In the genomic region with DNA sequence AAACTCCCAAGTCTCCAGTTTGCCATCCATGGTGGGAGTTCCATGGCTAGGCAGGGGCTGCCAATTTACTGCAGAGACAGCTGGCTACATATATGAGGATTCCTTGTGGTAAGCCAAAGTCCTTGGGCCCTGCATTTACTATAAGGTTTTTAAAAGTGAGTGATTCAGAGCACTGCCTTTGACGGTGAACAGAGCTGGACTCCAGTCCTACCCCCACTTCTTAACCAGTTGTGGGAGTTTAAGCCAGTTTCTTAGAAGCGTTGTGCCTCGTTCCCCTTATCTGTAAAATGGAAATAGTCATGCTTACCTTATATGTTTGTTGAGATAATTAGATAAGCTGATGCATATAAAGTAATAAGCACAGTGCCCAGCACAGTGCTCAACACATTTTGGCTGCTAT, we compare ENCODE assay signal across 24 cellular contexts.
DNase-seq lines count a peak whose midpoint lies in the region; ATAC-seq and TF ChIP-seq lines count a peak whose summit lies in the region.
"Had no signal": no experiment of that assay in that cellular context is flagged by ENCODE, and none has a peak within 500 bp of the region (broad histone marks: within the 10 kb centered on the region; RNA-seq: fewer than 3 reads in every experiment).

No MANE protein-coding gene starts in this region.

- ATAC-seq in activated CD8-positive, alpha-beta memory T cell treated with anti-CD3 and anti-CD28 coated beads, Interleukin-2, amount 10 ng/mL, durations not matched to agents 7 days and 5 days = no peak
- ATAC-seq: A549, GM12878 had no signal

- H3K9me2 ChIP-seq in GM23248 (ENCODE audit: insufficient read depth) = no peaks in the 10 kb centered on the region

- peak overlapping the region; percentile 34; the same call in 1 of the 2 replicates for H2AFZ ChIP-seq in GM23248

- CTCF ChIA-PET in activated CD8-positive, alpha-beta memory T cell treated with anti-CD3 and anti-CD28 coated beads, Interleukin-2, amount 10 ng/mL, durations not matched to agents 7 days and 5 days (lab: Charles Lee) = interaction anchor here (1.5 to 1.6 kb wide), 2 partner anchors 65 to 420 kb away, joined by 4 to 5 read pairs; partner anchors contain the start of gene LRIG2

- no peaks in the 10 kb centered on the region for H3K9me3 Mint-ChIP-seq in neural crest cell
- no peaks in the 10 kb centered on the region for H3K9me3 Mint-ChIP-seq in activated CD8-positive, alpha-beta memory T cell treated with anti-CD3 and anti-CD28 coated beads, Interleukin-2, amount 10 ng/mL, durations not matched to agents 7 days and 5 days (ENCODE audit: low read depth)
- H3K9me3 Mint-ChIP-seq: CD4-positive, alpha-beta memory T cell; CD8-positive, alpha-beta memory T cell had no signal

- no peak overlapping the region for H3K4me2 ChIP-seq in GM23248 (ENCODE audit: unreplicated experiment)
- H3K4me2 ChIP-seq: A549; BLaER1 treated with 17β-estradiol and CSF1 and Interleukin-3, amounts not matched to agents 10 nM and 100 nM had no signal

- no peaks in the 10 kb centered on the region for H4K20me1 ChIP-seq in GM23248 (ENCODE audit: insufficient read depth)
- H4K20me1 ChIP-seq: BLaER1 treated with 17β-estradiol and CSF1 and Interleukin-3, amounts not matched to agents 10 nM and 100 nM had no signal

- no peak for TF ChIP-seq CTCF in neural crest cell (conservative IDR thresholded peaks at IDR 0.05)
- TF ChIP-seq CTCF in thyroid gland (IDR thresholded peaks at IDR 0.05) = no peak
- TF ChIP-seq CTCF in lower leg skin (IDR thresholded peaks at IDR 0.05) = no peak
- no peak for TF ChIP-seq CTCF in transverse colon (IDR thresholded peaks at IDR 0.05)

- H3K4me3 ChIP-seq in GM23248 (no peak overlapping the region), thyroid gland (replicated peaks in 1 of 3) (no peak overlapping the region), lower leg skin (ENCODE audit: low read depth, poor library complexity, severe bottlenecking) (no peak overlapping the region), transverse colon (no peak overlapping the region)
- H3K4me3 ChIP-seq: A549; BLaER1 treated with 17β-estradiol and CSF1 and Interleukin-3, amounts not matched to agents 10 nM and 100 nM; GM12878 had no signal

- in situ Hi-C loops in GM23248 (cut with MboI) (loop anchor here (25.0 kb wide), 1 partner anchor 800 kb away; the partner anchor contains the start of gene HIPK1), transverse colon (cut with MboI; ENCODE audit: low pct_ligation_motif_present in 1 of 4, low pct_unique_long_range_greater_than_20kb in 1 of 4, low sequenced_read_pairs in 3 of 4) (loop anchor here (10.0 to 25.0 kb wide), 4 partner anchors 250 to 675 kb away; partner anchors contain the start of genes MAGI3 (in 3 of the 4) and RSBN1 (in 1 of the 4))

- 58 to 77% methylated on average over 3 of the region's 3 CpGs for WGBS in GM23248 (ENCODE audit: low coverage in 1 of 2, low lambda C conversion rate in 2 of 2, missing lambda C conversion rate in 2 of 2), 2 experiments
- WGBS in thyroid gland, 2 donors = 79 to 84% methylated on average over 3 of the region's 3 CpGs
- 83 to 84% methylated on average over 3 of the region's 3 CpGs for WGBS in lower leg skin, 2 donors
- 82% methylated on average over 3 of the region's 3 CpGs; no CpG with 5 or more reads in 1 of the 2 donors for WGBS in transverse colon (ENCODE audit: low coverage in 1 of 2), 2 donors

- no peaks in the 10 kb centered on the region for H3K36me3 Mint-ChIP-seq in neural crest cell (ENCODE audit: low read depth)
- H3K36me3 Mint-ChIP-seq in activated CD8-positive, alpha-beta memory T cell treated with anti-CD3 and anti-CD28 coated beads, Interleukin-2, amount 10 ng/mL, durations not matched to agents 7 days and 5 days = peaks cover 9% of the 10 kb centered on the region

- H3K9ac ChIP-seq in GM23248 = no peak overlapping the region
- H3K9ac ChIP-seq: BLaER1 treated with 17β-estradiol and CSF1 and Interleukin-3, amounts not matched to agents 10 nM and 100 nM had no signal

- no peaks in the 10 kb centered on the region for H3K27me3 Mint-ChIP-seq in neural crest cell (ENCODE audit: low read depth)
- H3K27me3 Mint-ChIP-seq in activated CD8-positive, alpha-beta memory T cell treated with anti-CD3 and anti-CD28 coated beads, Interleukin-2, amount 10 ng/mL, durations not matched to agents 7 days and 5 days = no peaks in the 10 kb centered on the region
- H3K27me3 Mint-ChIP-seq: B cell; CD4-positive, alpha-beta memory T cell; CD8-positive, alpha-beta memory T cell had no signal

- no peaks in the 10 kb centered on the region; the same call in 1 of the 2 replicates for H3K36me3 ChIP-seq in GM23248 (ENCODE audit: low read depth)
- no peaks in the 10 kb centered on the region for H3K36me3 ChIP-seq in thyroid gland
- no peaks in the 10 kb centered on the region for H3K36me3 ChIP-seq in transverse colon
- H3K36me3 ChIP-seq: BLaER1 treated with 17β-estradiol and CSF1 and Interleukin-3, amounts not matched to agents 10 nM and 100 nM had no signal

- peaks cover 20% of the 10 kb centered on the region for H3F3A ChIP-seq in GM23248 (ENCODE audit: insufficient read depth)

- H3K9me3 ChIP-seq in GM23248 (ENCODE audit: low read depth) = no peaks in the 10 kb centered on the region
- no peaks in the 10 kb centered on the region for H3K9me3 ChIP-seq in thyroid gland
- no peaks in the 10 kb centered on the region for H3K9me3 ChIP-seq in transverse colon
- H3K9me3 ChIP-seq: A549; BLaER1 treated with 17β-estradiol and CSF1 and Interleukin-3, amounts not matched to agents 10 nM and 100 nM had no signal

- no peak overlapping the region for H3K4me3 Mint-ChIP-seq in neural crest cell
- no peak overlapping the region for H3K4me3 Mint-ChIP-seq in activated CD8-positive, alpha-beta memory T cell treated with anti-CD3 and anti-CD28 coated beads, Interleukin-2, amount 10 ng/mL, durations not matched to agents 7 days and 5 days
- H3K4me3 Mint-ChIP-seq: B cell; CD4-positive, alpha-beta memory T cell; CD8-positive, alpha-beta memory T cell had no signal

- peak overlapping the region; percentile 10 for H3K27ac Mint-ChIP-seq in neural crest cell (ENCODE audit: unreplicated experiment)
- no peak overlapping the region for H3K27ac Mint-ChIP-seq in activated CD8-positive, alpha-beta memory T cell treated with anti-CD3 and anti-CD28 coated beads, Interleukin-2, amount 10 ng/mL, durations not matched to agents 7 days and 5 days
- H3K27ac Mint-ChIP-seq: B cell; CD4-positive, alpha-beta memory T cell had no signal

- DNase-seq in GM23248 (no peak), amniotic epithelial cell (ENCODE audit: low read depth) (peak; percentile 56), neural crest cell (ENCODE audit: low read depth, low spot score) (no peak), thyroid gland (no peak), lower leg skin (ENCODE audit: low spot score in 2 of 2) (no peak), transverse colon (no peak)
- DNase-seq in effector CD8-positive, alpha-beta T cell (lab: John Stamatoyannopoulos, UW) = no peak
- no peak for DNase-seq in activated CD8-positive, alpha-beta memory T cell treated with anti-CD3 and anti-CD28 coated beads, Interleukin-2, amount 10 ng/mL, durations not matched to agents 7 days and 5 days
- DNase-seq: AML-193; CD4-positive, alpha-beta memory T cell; CD8-positive, alpha-beta memory T cell; COR-L47; DMS 273 treated with DMSO at 0.1 percent for 48 hours; DMS153; DMS53; DMS79; DND-41; EL; GDM1 had no signal

- no peak for TF ChIP-seq POLR2A in thyroid gland (IDR thresholded peaks at IDR 0.05)
- no peak for TF ChIP-seq POLR2A in lower leg skin (IDR thresholded peaks at IDR 0.05)
- TF ChIP-seq POLR2A in transverse colon (IDR thresholded peaks at IDR 0.05) = no peak

- H3K4me1 ChIP-seq in GM23248 (ENCODE audit: insufficient read depth) = peaks cover 20% of the 10 kb centered on the region
- H3K4me1 ChIP-seq in thyroid gland = peaks cover 31 to 36% of the 10 kb centered on the region in 2 donors
- H3K4me1 ChIP-seq in transverse colon = peaks cover 9 to 19% (median 9%) of the 10 kb centered on the region in 4 donors

- H3K27ac ChIP-seq in GM23248 = no peak overlapping the region
- H3K27ac ChIP-seq in thyroid gland = peak overlapping the region; percentile 43 to 68 (median 55)
- no peak overlapping the region for H3K27ac ChIP-seq in transverse colon
- H3K27ac ChIP-seq: A549; BLaER1 treated with 17β-estradiol and CSF1 and Interleukin-3, amounts not matched to agents 10 nM and 100 nM; C4-2B had no signal

- H3K27me3 ChIP-seq in GM23248 (replicated peaks; ENCODE audit: insufficient read depth) (no peaks in the 10 kb centered on the region), thyroid gland (no peaks in the 10 kb centered on the region), transverse colon (no peaks in the 10 kb centered on the region)
- H3K27me3 ChIP-seq: BLaER1 treated with 17β-estradiol and CSF1 and Interleukin-3, amounts not matched to agents 10 nM and 100 nM had no signal

- TF ChIP-seq EP300 in transverse colon (IDR thresholded peaks at IDR 0.05; ENCODE audit: low read depth) = no peak

- peaks cover 5% of the 10 kb centered on the region for H3K4me1 Mint-ChIP-seq in neural crest cell
- H3K4me1 Mint-ChIP-seq in activated CD8-positive, alpha-beta memory T cell treated with anti-CD3 and anti-CD28 coated beads, Interleukin-2, amount 10 ng/mL, durations not matched to agents 7 days and 5 days = peaks cover 24% of the 10 kb centered on the region

- H3K79me2 ChIP-seq in GM23248 (ENCODE audit: insufficient read depth) = no peaks in the 10 kb centered on the region

- intact Hi-C loops in thyroid gland (cut with DNase I) (no loop called here), lower leg skin (cut with DNase I; ENCODE audit: low total_unique reads) (no loop called here), transverse colon (cut with DNase I; ENCODE audit: low total_unique reads) (no loop called here)

Comparison
In these comparisons a context has a peak if more than half of its experiments do, and no peak if none do; other contexts are left out.
1. H3K27ac ChIP-seq: peak in thyroid gland (3 of 3); none in GM23248 (single experiment) and transverse colon (0 of 4).